In genomic region chr4:11691236-11691635, GRCh38 we compare ENCODE assay signal across 15 cellular contexts.
DNase-seq lines count a peak whose midpoint lies in the region; ATAC-seq and TF ChIP-seq lines count a peak whose summit lies in the region.
"Had no signal": no experiment of that assay in that cellular context is flagged by ENCODE, and none has a peak within 500 bp of the region (broad histone marks: within the 10 kb centered on the region; RNA-seq: fewer than 3 reads in every experiment).

No MANE protein-coding gene starts in this region.

- H3K79me2 ChIP-seq in hepatocyte = no peaks in the 10 kb centered on the region

- H3K36me3 ChIP-seq in hepatocyte (replicated peaks; ENCODE audit: insufficient read depth, low read depth) = no peaks in the 10 kb centered on the region

- ATAC-seq in GM19397 (IDR thresholded peaks at IDR 0.05; ENCODE audit: unreplicated experiment) = no peak
- ATAC-seq in SK-N-SH treated with all-trans-retinoic acid at 6 μM for 48 hours = no peak

- peak overlapping the region; percentile 5 for H3K4me2 ChIP-seq in hepatocyte

- H3K27ac ChIP-seq in hepatocyte = peak overlapping the region; percentile 29

- H3K4me1 ChIP-seq in hepatocyte (ENCODE audit: insufficient read depth) = peaks cover 5% of the 10 kb centered on the region

- DNase-seq in dermis blood vessel endothelial cell = peak; percentile 66
- no peak for DNase-seq in hepatocyte (ENCODE audit: low spot score)
- DNase-seq in renal cortical epithelial cell (ENCODE audit: low read depth) = peak; percentile 2
- DNase-seq in NCI-H226 = no peak
- DNase-seq: C1 segment of cervical spinal cord; Calu3; CD4-positive, alpha-beta memory T cell; COR-L47; DMS53; DMS79 treated with DMSO at 0.1 percent for 48 hours; GF-D8; H7; HCEC 1CT had no signal

- no peak overlapping the region for H3K4me3 ChIP-seq in hepatocyte

- H3K27me3 ChIP-seq in hepatocyte = no peaks in the 10 kb centered on the region

- H3K9me2 ChIP-seq in hepatocyte (replicated peaks; ENCODE audit: insufficient read depth) = no peaks in the 10 kb centered on the region

- H4K20me1 ChIP-seq in hepatocyte (ENCODE audit: insufficient read depth, poor library complexity, severe bottlenecking) = no peaks in the 10 kb centered on the region

- WGBS in hepatocyte (ENCODE audit: low lambda C conversion rate, missing lambda C conversion rate) = 63% methylated on average over 3 of the region's 3 CpGs

- no peak for TF ChIP-seq CTCF in hepatocyte (IDR thresholded peaks at IDR 0.05; ENCODE audit: poor library complexity)

- no peaks in the 10 kb centered on the region for H3K9me3 ChIP-seq in hepatocyte (ENCODE audit: low read depth)

- H2AFZ ChIP-seq in hepatocyte = no peak overlapping the region

TF ChIP-seq in SK-N-SH treated with all-trans-retinoic acid at 6 μM for 48 hours, 23 proteins besides CTCF, POLR2A, EP300 and RAD21:
- TF ChIP-seq, protein P1, sequence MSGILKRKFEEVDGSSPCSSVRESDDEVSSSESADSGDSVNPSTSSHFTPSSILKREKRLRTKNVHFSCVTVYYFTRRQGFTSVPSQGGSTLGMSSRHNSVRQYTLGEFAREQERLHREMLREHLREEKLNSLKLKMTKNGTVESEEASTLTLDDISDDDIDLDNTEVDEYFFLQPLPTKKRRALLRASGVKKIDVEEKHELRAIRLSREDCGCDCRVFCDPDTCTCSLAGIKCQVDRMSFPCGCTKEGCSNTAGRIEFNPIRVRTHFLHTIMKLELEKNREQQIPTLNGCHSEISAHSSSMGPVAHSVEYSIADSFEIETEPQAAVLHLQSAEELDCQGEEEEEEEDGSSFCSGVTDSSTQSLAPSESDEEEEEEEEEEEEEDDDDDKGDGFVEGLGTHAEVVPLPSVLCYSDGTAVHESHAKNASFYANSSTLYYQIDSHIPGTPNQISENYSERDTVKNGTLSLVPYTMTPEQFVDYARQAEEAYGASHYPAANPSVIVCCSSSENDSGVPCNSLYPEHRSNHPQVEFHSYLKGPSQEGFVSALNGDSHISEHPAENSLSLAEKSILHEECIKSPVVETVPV (CRISPR knock-in tag; IDR thresholded peaks at IDR 0.05) = no peak
- TF ChIP-seq GLIS3 (CRISPR knock-in tag; IDR thresholded peaks at IDR 0.05) = no peak
- no peak for TF ChIP-seq ZC3H10 (CRISPR knock-in tag; IDR thresholded peaks at IDR 0.05)
- no peak for TF ChIP-seq PPARA (CRISPR knock-in tag; IDR thresholded peaks at IDR 0.05; ENCODE audit: borderline replicate concordance)
- TF ChIP-seq ISL1 (CRISPR knock-in tag; IDR thresholded peaks at IDR 0.05) = no peak
- TF ChIP-seq, protein P2, sequence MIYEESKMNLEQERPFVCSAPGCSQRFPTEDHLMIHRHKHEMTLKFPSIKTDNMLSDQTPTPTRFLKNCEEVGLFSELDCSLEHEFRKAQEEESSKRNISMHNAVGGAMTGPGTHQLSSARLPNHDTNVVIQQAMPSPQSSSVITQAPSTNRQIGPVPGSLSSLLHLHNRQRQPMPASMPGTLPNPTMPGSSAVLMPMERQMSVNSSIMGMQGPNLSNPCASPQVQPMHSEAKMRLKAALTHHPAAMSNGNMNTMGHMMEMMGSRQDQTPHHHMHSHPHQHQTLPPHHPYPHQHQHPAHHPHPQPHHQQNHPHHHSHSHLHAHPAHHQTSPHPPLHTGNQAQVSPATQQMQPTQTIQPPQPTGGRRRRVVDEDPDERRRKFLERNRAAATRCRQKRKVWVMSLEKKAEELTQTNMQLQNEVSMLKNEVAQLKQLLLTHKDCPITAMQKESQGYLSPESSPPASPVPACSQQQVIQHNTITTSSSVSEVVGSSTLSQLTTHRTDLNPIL (CRISPR knock-in tag; IDR thresholded peaks at IDR 0.05; ENCODE audit: low read depth) = no peak
- TF ChIP-seq ARNTL (CRISPR knock-in tag; IDR thresholded peaks at IDR 0.05; ENCODE audit: borderline replicate concordance, low read depth) = no peak
- TF ChIP-seq ZFP30 (CRISPR knock-in tag; IDR thresholded peaks at IDR 0.05) = no peak
- TF ChIP-seq ZNF70 (CRISPR knock-in tag; IDR thresholded peaks at IDR 0.05) = no peak
- no peak for TF ChIP-seq TOX (CRISPR knock-in tag; IDR thresholded peaks at IDR 0.05; ENCODE audit: borderline replicate concordance)
- TF ChIP-seq ZFP3 (CRISPR knock-in tag; IDR thresholded peaks at IDR 0.05) = no peak

Comparison
In these comparisons a context has a peak if more than half of its experiments do, and no peak if none do; other contexts are left out.
1. DNase-seq: peak in dermis blood vessel endothelial cell (single experiment) and renal cortical epithelial cell (single experiment); none in hepatocyte (single experiment) and NCI-H226 (single experiment).